24 cellular contexts compared by ENCODE assay signal in the genomic region with DNA sequence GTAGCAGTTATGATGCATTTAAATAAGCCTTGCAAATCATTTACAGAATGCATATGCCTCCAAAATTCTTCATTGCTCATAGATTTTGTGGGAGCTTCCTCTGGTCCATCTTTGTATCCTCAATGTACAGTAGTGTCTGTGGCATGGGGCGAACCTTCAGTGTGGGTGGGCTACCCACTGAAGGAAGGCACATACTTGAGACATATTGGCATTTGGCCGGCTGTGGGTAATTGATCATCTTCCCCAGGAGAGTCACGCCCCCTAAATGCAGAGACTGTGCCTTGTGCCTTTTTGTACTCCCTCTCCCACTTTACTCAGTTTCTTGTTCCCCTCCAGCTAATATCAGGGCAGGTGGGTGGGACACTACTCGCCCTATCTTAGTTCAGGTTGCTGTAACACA.
"Had no signal": no experiment of that assay in that cellular context is flagged by ENCODE, and none has a peak within 500 bp of the region (broad histone marks: within the 10 kb centered on the region; RNA-seq: fewer than 3 reads in every experiment).

No MANE protein-coding gene starts in this region.

- H3K27me3 ChIP-seq: pancreas had no signal

- ATAC-seq: left colon; left lung; lower lobe of right lung; naive thymus-derived CD8-positive, alpha-beta T cell; pancreas; right cardiac atrium; stimulated activated effector memory CD8-positive, alpha-beta T cell treated with anti-CD3 and anti-CD28 coated beads, Interleukin-12 subunit alpha, Interleukin-12 subunit beta, amount 100 ng/mL, for 72 hours; upper lobe of right lung had no signal

- H3K4me1 Mint-ChIP-seq: immature natural killer cell; naive thymus-derived CD8-positive, alpha-beta T cell; stimulated activated effector memory CD8-positive, alpha-beta T cell treated with anti-CD3 and anti-CD28 coated beads, Interleukin-12 subunit alpha, Interleukin-12 subunit beta, amount 100 ng/mL, for 72 hours had no signal

- H3K36me3 Mint-ChIP-seq: immature natural killer cell; naive thymus-derived CD8-positive, alpha-beta T cell; stimulated activated effector memory CD8-positive, alpha-beta T cell treated with anti-CD3 and anti-CD28 coated beads, Interleukin-12 subunit alpha, Interleukin-12 subunit beta, amount 100 ng/mL, for 72 hours had no signal

- H3K4me1 ChIP-seq: left lung, lower lobe of right lung, pancreas, prostate gland, sigmoid colon, spleen, tibial artery, upper lobe of right lung had no signal

- H3K4me3 Mint-ChIP-seq: immature natural killer cell; naive thymus-derived CD8-positive, alpha-beta T cell; stimulated activated effector memory CD8-positive, alpha-beta T cell treated with anti-CD3 and anti-CD28 coated beads, Interleukin-12 subunit alpha, Interleukin-12 subunit beta, amount 100 ng/mL, for 72 hours; stimulated activated naive CD8-positive, alpha-beta T cell treated with anti-CD3 and anti-CD28 coated beads, Interleukin-15, Interleukin-2, amounts not matched to agents 100 ng/mL and 50 ng/mL, for 24 hours had no signal

- H3K9me3 ChIP-seq: lower lobe of right lung, pancreas, prostate gland, sigmoid colon, suprapubic skin, thoracic aorta, upper lobe of right lung had no signal

- DNase-seq: immature natural killer cell; kidney; left colon; left lung; lower lobe of right lung; mammary epithelial cell; mesenchymal stem cell; naive thymus-derived CD8-positive, alpha-beta T cell; pancreas; retina; right cardiac atrium; sigmoid colon; small intestine; spleen; stimulated activated CD4-positive, alpha-beta T cell treated with anti-CD3 and anti-CD28 coated beads, Interleukin-4, amount 100 ng/mL, for 24 hours; stimulated activated naive CD4-positive, alpha-beta T cell; tibial artery; trophoblast cell; upper lobe of right lung had no signal

- H3K9me3 Mint-ChIP-seq: immature natural killer cell; naive thymus-derived CD8-positive, alpha-beta T cell; stimulated activated effector memory CD8-positive, alpha-beta T cell treated with anti-CD3 and anti-CD28 coated beads, Interleukin-12 subunit alpha, Interleukin-12 subunit beta, amount 100 ng/mL, for 72 hours; stimulated activated naive CD8-positive, alpha-beta T cell treated with anti-CD3 and anti-CD28 coated beads, Interleukin-15, Interleukin-2, amounts not matched to agents 100 ng/mL and 50 ng/mL, for 24 hours had no signal

- H3K27ac ChIP-seq: left lung, lower lobe of right lung, pancreas, prostate gland, sigmoid colon, spleen, suprapubic skin, thoracic aorta, tibial artery, upper lobe of right lung had no signal

- H3K27me3 Mint-ChIP-seq: naive thymus-derived CD8-positive, alpha-beta T cell; stimulated activated naive CD8-positive, alpha-beta T cell treated with anti-CD3 and anti-CD28 coated beads, Interleukin-15, Interleukin-2, amounts not matched to agents 100 ng/mL and 50 ng/mL, for 24 hours had no signal

- H3K27ac Mint-ChIP-seq: immature natural killer cell; naive thymus-derived CD8-positive, alpha-beta T cell; stimulated activated effector memory CD8-positive, alpha-beta T cell treated with anti-CD3 and anti-CD28 coated beads, Interleukin-12 subunit alpha, Interleukin-12 subunit beta, amount 100 ng/mL, for 72 hours; stimulated activated naive CD8-positive, alpha-beta T cell treated with anti-CD3 and anti-CD28 coated beads, Interleukin-15, Interleukin-2, amounts not matched to agents 100 ng/mL and 50 ng/mL, for 24 hours had no signal
